1 cellular context compared by ENCODE assay signal in the genomic region with DNA sequence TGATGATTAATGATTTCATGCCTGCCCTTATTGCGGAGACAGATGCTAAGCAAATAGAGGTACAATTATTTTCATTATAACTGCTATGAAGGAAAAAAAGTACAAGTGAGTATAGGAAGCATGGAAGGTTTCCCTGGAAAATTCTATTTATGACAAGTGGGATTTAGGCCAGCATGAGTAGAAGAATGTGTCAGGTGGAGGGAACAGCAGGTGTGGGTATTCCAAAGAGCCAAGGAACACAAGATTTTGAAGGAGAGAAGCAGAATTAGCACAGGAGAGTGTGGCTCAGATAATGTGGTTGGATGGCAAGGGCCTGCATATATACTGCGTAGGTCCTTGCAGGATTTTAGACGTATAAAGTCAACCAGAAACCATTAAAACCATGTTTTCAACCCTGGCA.
TF ChIP-seq lines count a peak whose summit lies in the region.

No MANE protein-coding gene starts in this region.

TF ChIP-seq in GM23338, 12 proteins besides CTCF, POLR2A, EP300 and RAD21 (continued from another document):
- TF ChIP-seq, protein P1, sequence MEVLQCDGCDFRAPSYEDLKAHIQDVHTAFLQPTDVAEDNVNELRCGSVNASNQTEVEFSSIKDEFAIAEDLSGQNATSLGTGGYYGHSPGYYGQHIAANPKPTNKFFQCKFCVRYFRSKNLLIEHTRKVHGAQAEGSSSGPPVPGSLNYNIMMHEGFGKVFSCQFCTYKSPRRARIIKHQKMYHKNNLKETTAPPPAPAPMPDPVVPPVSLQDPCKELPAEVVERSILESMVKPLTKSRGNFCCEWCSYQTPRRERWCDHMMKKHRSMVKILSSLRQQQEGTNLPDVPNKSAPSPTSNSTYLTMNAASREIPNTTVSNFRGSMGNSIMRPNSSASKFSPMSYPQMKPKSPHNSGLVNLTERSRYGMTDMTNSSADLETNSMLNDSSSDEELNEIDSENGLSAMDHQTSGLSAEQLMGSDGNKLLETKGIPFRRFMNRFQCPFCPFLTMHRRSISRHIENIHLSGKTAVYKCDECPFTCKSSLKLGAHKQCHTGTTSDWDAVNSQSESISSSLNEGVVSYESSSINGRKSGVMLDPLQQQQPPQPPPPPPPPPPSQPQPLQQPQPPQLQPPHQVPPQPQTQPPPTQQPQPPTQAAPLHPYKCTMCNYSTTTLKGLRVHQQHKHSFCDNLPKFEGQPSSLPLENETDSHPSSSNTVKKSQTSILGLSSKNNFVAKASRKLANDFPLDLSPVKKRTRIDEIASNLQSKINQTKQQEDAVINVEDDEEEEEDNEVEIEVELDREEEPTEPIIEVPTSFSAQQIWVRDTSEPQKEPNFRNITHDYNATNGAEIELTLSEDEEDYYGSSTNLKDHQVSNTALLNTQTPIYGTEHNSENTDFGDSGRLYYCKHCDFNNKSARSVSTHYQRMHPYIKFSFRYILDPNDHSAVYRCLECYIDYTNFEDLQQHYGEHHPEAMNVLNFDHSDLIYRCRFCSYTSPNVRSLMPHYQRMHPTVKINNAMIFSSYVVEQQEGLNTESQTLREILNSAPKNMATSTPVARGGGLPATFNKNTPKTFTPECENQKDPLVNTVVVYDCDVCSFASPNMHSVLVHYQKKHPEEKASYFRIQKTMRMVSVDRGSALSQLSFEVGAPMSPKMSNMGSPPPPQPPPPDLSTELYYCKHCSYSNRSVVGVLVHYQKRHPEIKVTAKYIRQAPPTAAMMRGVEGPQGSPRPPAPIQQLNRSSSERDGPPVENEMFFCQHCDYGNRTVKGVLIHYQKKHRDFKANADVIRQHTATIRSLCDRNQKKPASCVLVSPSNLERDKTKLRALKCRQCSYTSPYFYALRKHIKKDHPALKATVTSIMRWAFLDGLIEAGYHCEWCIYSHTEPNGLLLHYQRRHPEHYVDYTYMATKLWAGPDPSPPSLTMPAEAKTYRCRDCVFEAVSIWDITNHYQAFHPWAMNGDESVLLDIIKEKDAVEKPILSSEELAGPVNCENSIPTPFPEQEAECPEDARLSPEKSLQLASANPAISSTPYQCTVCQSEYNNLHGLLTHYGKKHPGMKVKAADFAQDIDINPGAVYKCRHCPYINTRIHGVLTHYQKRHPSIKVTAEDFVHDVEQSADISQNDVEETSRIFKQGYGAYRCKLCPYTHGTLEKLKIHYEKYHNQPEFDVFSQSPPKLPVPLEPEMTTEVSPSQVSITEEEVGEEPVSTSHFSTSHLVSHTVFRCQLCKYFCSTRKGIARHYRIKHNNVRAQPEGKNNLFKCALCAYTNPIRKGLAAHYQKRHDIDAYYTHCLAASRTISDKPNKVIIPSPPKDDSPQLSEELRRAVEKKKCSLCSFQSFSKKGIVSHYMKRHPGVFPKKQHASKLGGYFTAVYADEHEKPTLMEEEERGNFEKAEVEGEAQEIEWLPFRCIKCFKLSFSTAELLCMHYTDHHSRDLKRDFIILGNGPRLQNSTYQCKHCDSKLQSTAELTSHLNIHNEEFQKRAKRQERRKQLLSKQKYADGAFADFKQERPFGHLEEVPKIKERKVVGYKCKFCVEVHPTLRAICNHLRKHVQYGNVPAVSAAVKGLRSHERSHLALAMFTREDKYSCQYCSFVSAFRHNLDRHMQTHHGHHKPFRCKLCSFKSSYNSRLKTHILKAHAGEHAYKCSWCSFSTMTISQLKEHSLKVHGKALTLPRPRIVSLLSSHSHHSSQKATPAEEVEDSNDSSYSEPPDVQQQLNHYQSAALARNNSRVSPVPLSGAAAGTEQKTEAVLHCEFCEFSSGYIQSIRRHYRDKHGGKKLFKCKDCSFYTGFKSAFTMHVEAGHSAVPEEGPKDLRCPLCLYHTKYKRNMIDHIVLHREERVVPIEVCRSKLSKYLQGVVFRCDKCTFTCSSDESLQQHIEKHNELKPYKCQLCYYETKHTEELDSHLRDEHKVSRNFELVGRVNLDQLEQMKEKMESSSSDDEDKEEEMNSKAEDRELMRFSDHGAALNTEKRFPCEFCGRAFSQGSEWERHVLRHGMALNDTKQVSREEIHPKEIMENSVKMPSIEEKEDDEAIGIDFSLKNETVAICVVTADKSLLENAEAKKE (CRISPR knock-in tag; IDR thresholded peaks at IDR 0.05), result no peak
- TF ChIP-seq POLR2AphosphoS5 (IDR thresholded peaks at IDR 0.05; ENCODE audit: low read depth) (no peak), EZH2phosphoT487 (IDR thresholded peaks at IDR 0.05; ENCODE audit: unreplicated experiment) (no peak), ZNF114 (CRISPR knock-in tag; IDR thresholded peaks at IDR 0.05) (no peak)
- TF ChIP-seq, protein P2, sequence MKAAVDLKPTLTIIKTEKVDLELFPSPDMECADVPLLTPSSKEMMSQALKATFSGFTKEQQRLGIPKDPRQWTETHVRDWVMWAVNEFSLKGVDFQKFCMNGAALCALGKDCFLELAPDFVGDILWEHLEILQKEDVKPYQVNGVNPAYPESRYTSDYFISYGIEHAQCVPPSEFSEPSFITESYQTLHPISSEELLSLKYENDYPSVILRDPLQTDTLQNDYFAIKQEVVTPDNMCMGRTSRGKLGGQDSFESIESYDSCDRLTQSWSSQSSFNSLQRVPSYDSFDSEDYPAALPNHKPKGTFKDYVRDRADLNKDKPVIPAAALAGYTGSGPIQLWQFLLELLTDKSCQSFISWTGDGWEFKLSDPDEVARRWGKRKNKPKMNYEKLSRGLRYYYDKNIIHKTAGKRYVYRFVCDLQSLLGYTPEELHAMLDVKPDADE (IDR thresholded peaks at IDR 0.05), result no peak
